8 cellular contexts compared by ENCODE assay signal in genomic region chr3:47522082-47522987, GRCh38. TPM values are rescaled to one million over a fixed set of nuclear protein-coding genes. Genes with fewer than 3 reads are reported as not detected.
DNase-seq lines count a peak whose midpoint lies in the region; ATAC-seq and TF ChIP-seq lines count a peak whose summit lies in the region.

No MANE protein-coding gene starts in this region.

- H3K36me3 ChIP-seq in BE2C (no peaks in the 10 kb centered on the region), SJCRH30 (no peaks in the 10 kb centered on the region), thoracic aorta (no peaks in the 10 kb centered on the region)

- DNase-seq in BE2C (peak; percentile 78), MV-4-11 (lab: John Stamatoyannopoulos, UW) (peak; percentile 92), SJCRH30 (peak; percentile 87 to 94), germinal center (ENCODE audit: low spot score) (peak; percentile 75), osteocyte (ENCODE audit: extremely low spot score, unreplicated experiment) (peak; percentile 91), thoracic aorta (ENCODE audit: low spot score) (peak; percentile 47)
- peak; percentile 56 for DNase-seq in activated gamma-delta T cell treated with anti-CD3 and anti-CD28 coated beads, Interleukin-2, amount 50 U/mL, for 16 hours (ENCODE audit: low read depth)

- H3K4me1 Mint-ChIP-seq in osteocyte (ENCODE audit: unreplicated experiment), result peaks cover 6% of the 10 kb centered on the region

- H3K27ac Mint-ChIP-seq in osteocyte (ENCODE audit: unreplicated experiment), result no peak overlapping the region

- H3K9me3 ChIP-seq in BE2C (no peaks in the 10 kb centered on the region), SJCRH30 (replicated peaks) (no peaks in the 10 kb centered on the region), thoracic aorta (no peaks in the 10 kb centered on the region)

- TF ChIP-seq CTCF in BE2C (IDR thresholded peaks at IDR 0.05; ENCODE audit: low read depth, low read length), result peak; percentile 76
- peak; percentile 93 for TF ChIP-seq CTCF in osteocyte (IDR thresholded peaks at IDR 0.05)
- peak; percentile 88 for TF ChIP-seq CTCF in thoracic aorta (IDR thresholded peaks at IDR 0.05)

- H3K36me3 Mint-ChIP-seq in osteocyte (ENCODE audit: unreplicated experiment), result no peaks in the 10 kb centered on the region

- no peak overlapping the region for H3K27ac ChIP-seq in SJCRH30
- no peak overlapping the region for H3K27ac ChIP-seq in thoracic aorta

- H3K4me1 ChIP-seq in BE2C (no peaks in the 10 kb centered on the region), SJCRH30 (no peaks in the 10 kb centered on the region), thoracic aorta (ENCODE audit: control insufficient read depth in 1 of 2, low read depth in 2 of 2) (no peaks in the 10 kb centered on the region)

- peak; percentile 66 for ATAC-seq in GM21360 (IDR thresholded peaks at IDR 0.05; ENCODE audit: unreplicated experiment)
- ATAC-seq in thoracic aorta (ENCODE audit: insufficient number of reproducible peaks, low FRiP score, low read depth), result no peak

- no peaks in the 10 kb centered on the region for H3K9me3 Mint-ChIP-seq in osteocyte (ENCODE audit: unreplicated experiment)

- H3K4me3 ChIP-seq in BE2C (ENCODE audit: low read depth, low read length) (no peak overlapping the region), SJCRH30 (no peak overlapping the region), thoracic aorta (no peak overlapping the region)

- no peaks in the 10 kb centered on the region for H3K27me3 Mint-ChIP-seq in osteocyte (ENCODE audit: unreplicated experiment)

- H3K4me3 Mint-ChIP-seq in osteocyte (ENCODE audit: unreplicated experiment), result no peak overlapping the region

- no peaks in the 10 kb centered on the region for H3K27me3 ChIP-seq in BE2C
- no peaks in the 10 kb centered on the region for H3K27me3 ChIP-seq in SJCRH30
- H3K27me3 ChIP-seq in thoracic aorta (replicated peaks; ENCODE audit: insufficient read depth), result no peaks in the 10 kb centered on the region

RNA-seq across cellular contexts. Expression of gene ELP6, which starts 8.8 kb away (rescaled TPM):
- 19.0 TPM for polyA plus RNA-seq in BE2C (2012; ENCODE audit: insufficient read depth, insufficient read length, low read depth)
- total RNA-seq in SJCRH30 (2014; rRNA removed; shearing (Covaris generic)), result 36.1 and 41.4 TPM in 2 replicates
- total RNA-seq in osteocyte (40.3 and 44.1 TPM in 2 replicates), thoracic aorta (10 to 100 TPM; 16.5 to 28.7 TPM)

RNA-seq across cellular contexts. Expression of gene SCAP, which starts 46.6 kb away (rescaled TPM):
- polyA plus RNA-seq in BE2C (2012; ENCODE audit: insufficient read depth, insufficient read length, low read depth), result 78.8 TPM
- total RNA-seq in SJCRH30 (2014; rRNA removed; shearing (Covaris generic)), result 47.5 and 48.4 TPM in 2 replicates
- 76.4 and 86.7 TPM in 2 replicates for total RNA-seq in osteocyte
- 100 to 1,000 TPM in 1 of 2 donors, 10 to 100 TPM in 1; 80.0 to 106 TPM for total RNA-seq in thoracic aorta

RNA-seq across cellular contexts. Expression of gene CSPG5, which starts 56.3 kb away (rescaled TPM):
- polyA plus RNA-seq in BE2C (2012; ENCODE audit: insufficient read depth, insufficient read length, low read depth), result not detected
- 0.73 and 1.1 TPM in 2 replicates for total RNA-seq in SJCRH30 (2014; rRNA removed; shearing (Covaris generic))
- total RNA-seq in osteocyte (0.42 and 0.59 TPM in 2 replicates), thoracic aorta (under 1 TPM; 0.14 to 0.92 TPM)
